Comparison of ENCODE assay signal across 8 cellular contexts in genomic region chr10:104622598-104623209, GRCh38. TPM values are rescaled to one million over a fixed set of nuclear protein-coding genes. Genes with fewer than 3 reads are reported as not detected.
DNase-seq lines count a peak whose midpoint lies in the region; ATAC-seq, FAIRE-seq and TF ChIP-seq lines count a peak whose summit lies in the region.

No MANE protein-coding gene starts in this region.

- peaks cover 5 to 8% (median 6%) of the 10 kb centered on the region in 3 donors for H3K27me3 Mint-ChIP-seq in immature natural killer cell (ENCODE audit: low read depth in 3 of 3)

- ATAC-seq in GM12878, result peak; percentile 69
- ATAC-seq in left colon, result no peak

- no peak overlapping the region for H2BK5ac ChIP-seq in neuronal stem cell (ENCODE audit: low read length)

- TF ChIP-seq POLR2A in GM12878 (IDR thresholded peaks at IDR 0.05; ENCODE audit: low read depth, low read length), result no peak

- H3K36me3 Mint-ChIP-seq in immature natural killer cell, result no peaks in the 10 kb centered on the region

- DNase-seq in SIG-M5 treated with dmso at 0.1 percent for 504 hours (lab: John Stamatoyannopoulos, UW; ENCODE audit: unreplicated experiment) (peak; percentile 22), SIG-M5 (lab: John Stamatoyannopoulos, UW) (no peak), GM12878 (ENCODE audit: low read depth, low spot score) (no peak), neuronal stem cell (ENCODE audit: low spot score) (peak; percentile 35), left colon (no peak), immature natural killer cell (no peak), NCI-H2029 treated with DMSO at 0.1 percent for 48 hours (lab: John Stamatoyannopoulos, UW) (no peak)

- no peak overlapping the region for H3K27ac Mint-ChIP-seq in immature natural killer cell

- H2BK15ac ChIP-seq in neuronal stem cell (ENCODE audit: low read length), result no peak overlapping the region

- CTCF ChIA-PET in GM12878 (lab: Yijun Ruan, JAX), result interaction anchor here (1.0 to 1.1 kb wide), 3 partner anchors 43 to 349 kb away, joined by 4 to 6 read pairs (median 4); no protein-coding TSS in a partner anchor

- H2AFZ ChIP-seq in KMS-11 (ENCODE audit: low read depth) (no peak overlapping the region), GM12878 (ENCODE audit: control insufficient read depth, low read depth, low read length) (no peak overlapping the region), neuronal stem cell (ENCODE audit: low read length) (no peak overlapping the region)

- peak; percentile 71 for TF ChIP-seq CTCF in KMS-11 (conservative IDR thresholded peaks at IDR 0.05; ENCODE audit: low read depth, low read length)
- TF ChIP-seq CTCF in GM12878 (IDR thresholded peaks at IDR 0.05 in 2 of 3, conservative IDR thresholded peaks at IDR 0.05 in 1 of 3; ENCODE audit: control insufficient read depth in 2 of 3, extremely low read depth in 1 of 3, insufficient read depth in 1 of 3, low read depth in 3 of 3, low read length in 3 of 3), result peak in 2 of 3 experiments; percentile 28 to 53; a peak in 3 of 6 replicates

- SMC1A ChIA-PET in GM12878 (lab: Charles Lee; ENCODE audit: uncharacterized antibody, unreplicated experiment), result interaction anchor here (0.8 kb wide), 1 partner anchor 302 kb away, joined by 3 read pairs; no protein-coding TSS in a partner anchor

- H3K4me1 Mint-ChIP-seq in immature natural killer cell, result no peaks in the 10 kb centered on the region

- H3K27me3 ChIP-seq in KMS-11 (ENCODE audit: insufficient read depth, low read depth), result no peaks in the 10 kb centered on the region
- H3K27me3 ChIP-seq in GM12878 (replicated peaks in 1 of 2; ENCODE audit: control insufficient read depth in 2 of 2, insufficient read depth in 2 of 2, low read length in 1 of 2), result no peaks in the 10 kb centered on the region
- no peaks in the 10 kb centered on the region for H3K27me3 ChIP-seq in neuronal stem cell (ENCODE audit: control insufficient read depth in 3 of 3, insufficient read depth in 3 of 3, low read depth in 1 of 3, low read length in 3 of 3)

- H4K20me1 ChIP-seq in KMS-11 (ENCODE audit: insufficient read depth) (no peaks in the 10 kb centered on the region), GM12878 (ENCODE audit: control insufficient read depth, insufficient read depth) (no peaks in the 10 kb centered on the region)

- TF ChIP-seq RAD21 in GM12878 (IDR thresholded peaks at IDR 0.05; ENCODE audit: insufficient read depth, low read depth, low read length), result peak; percentile 51

- POLR2A ChIA-PET in GM12878 (lab: Charles Lee), result no interaction called here

- intact Hi-C loops in GM12878 (cut with micrococcal nuclease; ENCODE audit: unreplicated experiment) (no loop called here), left colon (cut with DNase I, micrococcal nuclease) (no loop called here)

- FAIRE-seq in GM12878 (lab: Jason Lieb, UNC), result no peak

- H3K18ac ChIP-seq in neuronal stem cell (ENCODE audit: low read length), result no peak overlapping the region

- H3K79me2 ChIP-seq in KMS-11 (ENCODE audit: insufficient read depth, low read depth) (no peaks in the 10 kb centered on the region), GM12878 (ENCODE audit: control insufficient read depth, insufficient read depth, low read length) (no peaks in the 10 kb centered on the region)

- no peak overlapping the region for H3K4ac ChIP-seq in neuronal stem cell (ENCODE audit: low read length)

- RAD21 ChIA-PET in GM12878 (lab: Charles Lee; ENCODE audit: unreplicated experiment), result no interaction called here

- H3K9me3 ChIP-seq in GM12878 (replicated peaks; ENCODE audit: control insufficient read depth, insufficient read depth, low read length) (no peaks in the 10 kb centered on the region), neuronal stem cell (replicated peaks in 1 of 2; ENCODE audit: control insufficient read depth in 2 of 2, insufficient read depth in 1 of 2, low read depth in 1 of 2, low read length in 2 of 2) (no peaks in the 10 kb centered on the region)

- H3K4me2 ChIP-seq in KMS-11 (no peak overlapping the region), GM12878 (ENCODE audit: control insufficient read depth, insufficient read depth) (no peak overlapping the region), neuronal stem cell (ENCODE audit: insufficient read depth, low read length, poor library complexity, severe bottlenecking) (no peak overlapping the region)

- no peak overlapping the region for H2AK5ac ChIP-seq in neuronal stem cell (ENCODE audit: low read depth, low read length)

- no peaks in the 10 kb centered on the region for H3K4me1 ChIP-seq in KMS-11 (ENCODE audit: low read depth, poor library complexity, severe bottlenecking)
- H3K4me1 ChIP-seq in GM12878 (ENCODE audit: control insufficient read depth, insufficient read depth, low read length), result no peaks in the 10 kb centered on the region
- no peaks in the 10 kb centered on the region for H3K4me1 ChIP-seq in neuronal stem cell (ENCODE audit: control insufficient read depth in 2 of 2, insufficient read depth in 1 of 2, low read depth in 1 of 2, low read length in 2 of 2)

- H3K36me3 ChIP-seq in KMS-11 (ENCODE audit: insufficient read depth) (no peaks in the 10 kb centered on the region), GM12878 (ENCODE audit: control insufficient read depth in 2 of 2, insufficient read depth in 2 of 2, low read length in 1 of 2) (no peaks in the 10 kb centered on the region), neuronal stem cell (replicated peaks in 1 of 2; ENCODE audit: control insufficient read depth in 2 of 2, insufficient read depth in 2 of 2, low read length in 2 of 2) (no peaks in the 10 kb centered on the region)

- no peaks in the 10 kb centered on the region for H3K79me1 ChIP-seq in neuronal stem cell (ENCODE audit: low read depth, low read length)

- no peak overlapping the region for H3K4me3 Mint-ChIP-seq in immature natural killer cell

- H3K14ac ChIP-seq in neuronal stem cell (ENCODE audit: low read length), result no peak overlapping the region

- H3K9ac ChIP-seq in KMS-11, result no peak overlapping the region
- H3K9ac ChIP-seq in GM12878 (ENCODE audit: control insufficient read depth, insufficient read depth, low read length), result no peak overlapping the region
- H3K9ac ChIP-seq in neuronal stem cell (ENCODE audit: low read depth, low read length, poor library complexity), result no peak overlapping the region

- no peak for TF ChIP-seq EP300 in GM12878 (IDR thresholded peaks at IDR 0.05; ENCODE audit: borderline replicate concordance in 1 of 2, control insufficient read depth in 1 of 2, low read depth in 2 of 2, low read length in 2 of 2)

- H4K91ac ChIP-seq in neuronal stem cell (ENCODE audit: low read depth, low read length, poor library complexity), result no peak overlapping the region

- in situ Hi-C loops in GM12878 (cut with MboI), result no loop called here

- WGBS in GM12878 (ENCODE audit: insufficient coverage, insufficient replicate concordance, low lambda C conversion rate, missing lambda C conversion rate), result 2% methylated on average over 4 of the region's 4 CpGs
- no CpG with 5 or more reads among the region's 4 CpGs for WGBS in neuronal stem cell (ENCODE audit: extremely low coverage in 2 of 2, insufficient read length in 2 of 2, insufficient replicate concordance in 1 of 2), 2 donors

- BruUV-seq in GM12878 (replicated peaks; lab: Mats Ljungman, UMichigan), result no TSS peak

- no peak overlapping the region for H2BK12ac ChIP-seq in neuronal stem cell (ENCODE audit: low read length)

- H3K4me3 ChIP-seq in KMS-11 (IDR thresholded peaks at IDR 0.05; ENCODE audit: insufficient read depth, low read depth, low read length), result no peak overlapping the region
- H3K4me3 ChIP-seq in GM12878, result no peak overlapping the region
- H3K4me3 ChIP-seq in neuronal stem cell (ENCODE audit: low read length in 2 of 2), result no peak overlapping the region

- peak overlapping the region; percentile 29 for H3K23ac ChIP-seq in neuronal stem cell (ENCODE audit: low read depth, low read length, poor library complexity)

- no peak overlapping the region for H2BK120ac ChIP-seq in neuronal stem cell (ENCODE audit: low read depth, low read length)

- H3K27ac ChIP-seq in KMS-11 (no peak overlapping the region), GM12878 (ENCODE audit: control insufficient read depth, insufficient read depth) (no peak overlapping the region), neuronal stem cell (replicated peaks; ENCODE audit: low read length) (no peak overlapping the region)

- peaks cover 0 to 4% (median 0%) of the 10 kb centered on the region in 6 donors for H3K9me3 Mint-ChIP-seq in immature natural killer cell

- H4K8ac ChIP-seq in neuronal stem cell (ENCODE audit: low read depth, low read length), result no peak overlapping the region

TF ChIP-seq in GM12878, 131 proteins besides CTCF, POLR2A, EP300 and RAD21 (continues in another document):
- TF ChIP-seq IKZF1 (conservative IDR thresholded peaks at IDR 0.05) (no peak), MYC (IDR thresholded peaks at IDR 0.05; ENCODE audit: insufficient read depth, insufficient read length, insufficient replicate concordance, low read length, severe bottlenecking) (no peak)

RNA-seq across cellular contexts. Expression of gene SORCS3, which starts 18.4 kb away (rescaled TPM):
- total RNA-seq in GM12878 (2013; cell fraction: nucleolus; rRNA removed), result 0.08 TPM in 1 of 2 replicates, not detected in the other
- total RNA-seq in GM12878 (2014; rRNA removed) (not detected in 2 replicates), GM12878 (2014; rRNA removed; fragmentation: Illumina TruSeq; extraction: Trizol) (not detected in 2 replicates), GM12878 (2021) (not detected in 2 replicates), left colon (under 1 TPM in 1 of 2 donors, not detected in 1; 0.22 TPM)
- polyA plus RNA-seq in GM12878 (2011; ENCODE audit: low read depth), result not detected
- polyA plus RNA-seq in GM12878 (2011; rRNA removed) (0.03 and 0.04 TPM in 2 replicates), GM12878 (2014; fragmentation: Illumina TruSeq; extraction: Trizol) (0.01 TPM in 1 of 2 replicates, not detected in the other), GM12878 (2014; fragmentation: Nextera tagmentation; extraction: Ambion mirVana) (under 1 TPM in 1 of 2 experiments, not detected in 1; 0.02 TPM), GM12878 (2014; rRNA removed) (not detected in 2 replicates), GM12878 (2016; fragmentation: Nextera tagmentation; extraction: Ambion mirVana) (not detected), immature natural killer cell (not detected)
- polyA plus RNA-seq in GM12878 (2011; cell fraction: cytosol; rRNA removed), result 0.01 TPM in 1 of 2 replicates, not detected in the other
- 0.07 and 0.09 TPM in 2 replicates for polyA plus RNA-seq in GM12878 (2011; cell fraction: nucleus; rRNA removed)
- not detected in 2 replicates for polyA plus RNA-seq in GM12878 (2012)
- 0.05 TPM in 1 of 2 replicates, not detected in the other for polyA minus RNA-seq in GM12878 (2011; rRNA and poly(A)+ RNA removed)
- polyA minus RNA-seq in GM12878 (2011; cell fraction: cytosol; rRNA and poly(A)+ RNA removed), result not detected in 2 replicates
- 0.12 TPM in 1 of 2 replicates, not detected in the other for polyA minus RNA-seq in GM12878 (2011; cell fraction: nucleus; rRNA and poly(A)+ RNA removed)
- polyA plus RNA-seq in neuronal stem cell (2013, experiment 1 of 2), result 0.14 TPM
- polyA plus RNA-seq in neuronal stem cell (2013, experiment 2 of 2), result 0.14 TPM

Comparison
In these comparisons a context has a peak if more than half of its experiments do, and no peak if none do; other contexts are left out.
1. DNase-seq: peak in SIG-M5 treated with dmso at 0.1 percent for 504 hours (single experiment) and neuronal stem cell (single experiment); none in SIG-M5 (single experiment), GM12878 (single experiment), left colon (0 of 2), immature natural killer cell (0 of 3) and NCI-H2029 treated with DMSO at 0.1 percent for 48 hours (single experiment).